ENCODE assay signal across 1 cellular context in genomic region chr2:62198237-62198633, GRCh38.
TF ChIP-seq lines count a peak whose summit lies in the region.

No MANE protein-coding gene starts in this region.

TF ChIP-seq in A549, 52 proteins besides CTCF, POLR2A, EP300 and RAD21 (continued from another document):
- no peak for TF ChIP-seq ZC3H11A (IDR thresholded peaks at IDR 0.05)
- no peak for TF ChIP-seq FOSL2 (IDR thresholded peaks at IDR 0.05)
- TF ChIP-seq FOSL2 (CRISPR knock-in tag; IDR thresholded peaks at IDR 0.05) = no peak
- no peak for TF ChIP-seq HOXB5 (CRISPR knock-in tag; IDR thresholded peaks at IDR 0.05)
- TF ChIP-seq NPAS2 (CRISPR knock-in tag; IDR thresholded peaks at IDR 0.05; ENCODE audit: borderline replicate concordance) = no peak
